In the genomic region with DNA sequence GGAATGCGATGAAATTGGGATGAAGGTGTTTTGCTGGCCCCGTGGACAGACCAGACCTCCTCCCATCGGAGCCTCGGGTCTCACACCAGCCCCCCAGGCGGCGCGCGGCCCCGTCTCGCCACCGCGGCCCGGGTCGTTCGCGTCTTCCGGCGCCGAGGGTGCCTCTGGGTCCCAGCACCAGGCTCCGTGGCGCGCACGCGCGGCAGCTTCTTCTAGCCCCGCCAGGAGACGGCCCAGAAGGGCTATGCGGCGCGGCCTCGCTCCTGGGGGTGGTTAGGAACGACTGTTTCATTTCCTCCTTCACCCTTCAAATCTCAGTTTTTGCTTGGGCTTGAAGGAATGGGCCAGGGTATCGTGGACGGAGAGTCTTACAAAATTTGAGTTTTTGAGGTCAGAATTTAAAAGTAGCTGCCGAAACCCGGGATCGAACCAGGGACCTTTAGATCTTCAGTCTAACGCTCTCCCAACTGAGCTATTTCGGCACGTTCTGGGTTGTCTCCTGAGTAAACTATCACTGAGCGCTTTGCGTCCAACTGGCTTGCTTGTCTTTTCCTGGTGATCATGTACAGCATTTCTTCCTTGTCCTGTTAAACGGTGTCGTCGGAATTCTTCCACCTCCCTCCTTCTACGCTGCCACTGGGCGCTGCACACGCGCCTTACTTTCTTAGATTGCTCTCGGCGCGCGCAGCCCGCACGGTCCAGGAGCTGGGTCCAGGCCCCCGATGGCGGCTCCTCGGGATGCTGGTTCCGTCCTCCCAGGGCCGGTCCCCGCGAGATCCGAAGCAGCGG, we compare ENCODE assay signal across 8 cellular contexts. TPM values are rescaled to one million over a fixed set of nuclear protein-coding genes. Genes with fewer than 3 reads are reported as not detected.
DNase-seq lines count a peak whose midpoint lies in the region; ATAC-seq and TF ChIP-seq lines count a peak whose summit lies in the region.

No MANE protein-coding gene starts in this region.

- H3K18ac ChIP-seq in H9 (ENCODE audit: insufficient read length, low read depth, low read length): peak overlapping the region; percentile 87

- H3K9me3 ChIP-seq in ES-I3 (ENCODE audit: control insufficient read depth, insufficient read depth, low read length) (no peaks in the 10 kb centered on the region), H9 (ENCODE audit: control insufficient read depth, low read depth, low read length) (no peaks in the 10 kb centered on the region), neural progenitor cell (ENCODE audit: low read depth) (no peaks in the 10 kb centered on the region), stomach smooth muscle (ENCODE audit: control insufficient read depth in 2 of 2, low read length in 2 of 2) (no peaks in the 10 kb centered on the region)

- peaks cover 2 to 7% of the 10 kb centered on the region in 2 experiments; a peak in 2 of 5 replicates for H3K9me3 Mint-ChIP-seq in H9
- H3K9me3 Mint-ChIP-seq in neural progenitor cell: peaks cover 7% of the 10 kb centered on the region

- no peaks in the 10 kb centered on the region for H3K79me1 ChIP-seq in H9 (ENCODE audit: insufficient read depth, low read depth, low read length, poor library complexity, severe bottlenecking)

- H2AFZ ChIP-seq in H9 (ENCODE audit: low read length) (peak overlapping the region; percentile 76), neural progenitor cell (replicated peaks) (peak overlapping the region; percentile 90)

- peaks cover 44% of the 10 kb centered on the region for H3F3A ChIP-seq in neural progenitor cell (ENCODE audit: low read depth)

- peaks cover 6% of the 10 kb centered on the region for H3K23me2 ChIP-seq in H9 (ENCODE audit: insufficient read length, low read depth, low read length, poor library complexity, severe bottlenecking)

- no peaks in the 10 kb centered on the region for H3K36me3 ChIP-seq in ES-I3 (ENCODE audit: insufficient read depth, low read length)
- no peaks in the 10 kb centered on the region for H3K36me3 ChIP-seq in neural progenitor cell
- H3K36me3 ChIP-seq in stomach smooth muscle (ENCODE audit: control insufficient read depth in 2 of 2, insufficient read depth in 2 of 2, low read length in 2 of 2): no peaks in the 10 kb centered on the region

- H3K4me1 ChIP-seq in ES-I3 (ENCODE audit: insufficient read depth, low read length): peaks cover 10% of the 10 kb centered on the region; the same call in 1 of the 2 replicates
- peaks cover 4% of the 10 kb centered on the region; the same call in 1 of the 2 replicates for H3K4me1 ChIP-seq in H9 (ENCODE audit: insufficient read depth, low read length)
- H3K4me1 ChIP-seq in foreskin keratinocyte: no peaks in the 10 kb centered on the region
- peaks cover 17% of the 10 kb centered on the region for H3K4me1 ChIP-seq in neural progenitor cell
- H3K4me1 ChIP-seq in stomach smooth muscle (ENCODE audit: control insufficient read depth, insufficient read depth, low read length): peaks cover 4% of the 10 kb centered on the region

- H3K27me3 Mint-ChIP-seq in H9 (ENCODE audit: low read depth) (peaks cover 7% of the 10 kb centered on the region), neural progenitor cell (ENCODE audit: insufficient read depth, low read depth) (peaks cover 20% of the 10 kb centered on the region)

- H3K27ac ChIP-seq in H9 (ENCODE audit: insufficient read length, low read depth, low read length) (peak overlapping the region; percentile 56), foreskin keratinocyte (peak overlapping the region; percentile 72), neural progenitor cell (peak overlapping the region; percentile 90), stomach smooth muscle (ENCODE audit: low read length) (peak overlapping the region; percentile 97)

- peak overlapping the region; percentile 60 for H3K4me3 ChIP-seq in neural progenitor cell
- H3K4me3 ChIP-seq in stomach smooth muscle (ENCODE audit: low read length in 2 of 2): peak overlapping the region; percentile 85 to 90

- H3K27ac Mint-ChIP-seq in H9 (peak overlapping the region; percentile 87 to 96 (median 91)), neural progenitor cell (peak overlapping the region; percentile 99)

- H3K23ac ChIP-seq in H9 (ENCODE audit: insufficient read length, low read depth, low read length): no peak overlapping the region

- H2BK20ac ChIP-seq in H9 (ENCODE audit: low read depth, low read length, poor library complexity, severe bottlenecking): no peak overlapping the region

- H3K4me2 ChIP-seq in H9 (ENCODE audit: insufficient read depth, insufficient read length, low read length) (peak overlapping the region; percentile 85), neural progenitor cell (peak overlapping the region; percentile 75)

- H3T11ph ChIP-seq in H9 (ENCODE audit: low read length): no peak overlapping the region

- H2BK120ac ChIP-seq in H9 (ENCODE audit: low read depth, low read length, poor library complexity, severe bottlenecking): no peak overlapping the region

- H2BK12ac ChIP-seq in H9 (ENCODE audit: insufficient read length, low read depth, low read length): peak overlapping the region; percentile 27

- H2AK5ac ChIP-seq in H9 (ENCODE audit: insufficient read length, low read length): no peak overlapping the region

- H3K79me2 ChIP-seq in H9 (ENCODE audit: insufficient read depth, low read length) (no peaks in the 10 kb centered on the region), neural progenitor cell (ENCODE audit: low read depth) (no peaks in the 10 kb centered on the region)

- H3K56ac ChIP-seq in H9 (ENCODE audit: insufficient read length, low read depth, low read length): no peak overlapping the region

- no peak overlapping the region for H2BK5ac ChIP-seq in H9 (ENCODE audit: insufficient read length, low read length)

- H3K4ac ChIP-seq in H9 (ENCODE audit: low read depth, low read length): no peak overlapping the region

- DNase-seq in H9 (peak; percentile 91), M059J (ENCODE audit: low read depth) (peak; percentile 91), SIG-M5 (lab: John Stamatoyannopoulos, UW) (peak; percentile 89), foreskin keratinocyte (peak; percentile 88 to 93), neural progenitor cell (ENCODE audit: low spot score) (peak; percentile 96)
- DNase-seq in activated gamma-delta T cell treated with anti-CD3 and anti-CD28 coated beads, Interleukin-2, amount 50 U/mL, for 16 hours (ENCODE audit: low read depth): peak; percentile 84

- H3K4me1 Mint-ChIP-seq in H9 (peaks cover 26 to 33% of the 10 kb centered on the region in 2 experiments), neural progenitor cell (peaks cover 34% of the 10 kb centered on the region)

- peaks cover 0 to 4% (median 3%) of the 10 kb centered on the region in 3 experiments; a peak in 3 of 7 replicates for H3K36me3 Mint-ChIP-seq in H9 (ENCODE audit: insufficient read depth in 1 of 3, low read depth in 3 of 3)
- H3K36me3 Mint-ChIP-seq in neural progenitor cell: peaks cover 4% of the 10 kb centered on the region

- no peak overlapping the region for H4K8ac ChIP-seq in H9 (replicated peaks; ENCODE audit: insufficient read length, low read depth, low read length)

- H3K27me3 ChIP-seq in H9 (ENCODE audit: insufficient read depth, low read length) (no peaks in the 10 kb centered on the region), foreskin keratinocyte (no peaks in the 10 kb centered on the region), neural progenitor cell (peaks cover 5% of the 10 kb centered on the region), stomach smooth muscle (ENCODE audit: control insufficient read depth in 1 of 2, insufficient read depth in 2 of 2, low read length in 2 of 2) (no peaks in the 10 kb centered on the region)

- H3K9ac ChIP-seq in ES-I3 (ENCODE audit: low read depth, low read length): peak overlapping the region; percentile 81
- H3K9ac ChIP-seq in H9 (ENCODE audit: extremely low read depth, insufficient read length, low read length): peak overlapping the region; percentile 86
- H3K9ac ChIP-seq in neural progenitor cell: peak overlapping the region; percentile 54
- H3K9ac ChIP-seq in stomach smooth muscle (ENCODE audit: low read length in 2 of 2): peak overlapping the region; percentile 88 to 97

- peak overlapping the region; percentile 87 to 89 for H3K4me3 Mint-ChIP-seq in H9
- peak overlapping the region; percentile 92 for H3K4me3 Mint-ChIP-seq in neural progenitor cell

- H2BK15ac ChIP-seq in H9 (ENCODE audit: low read depth, low read length): no peak overlapping the region

- ATAC-seq in foreskin keratinocyte: peak; percentile 87

- H4K91ac ChIP-seq in H9 (ENCODE audit: insufficient read length, low read depth, low read length): no peak overlapping the region

- H4K20me1 ChIP-seq in H9 (ENCODE audit: control insufficient read depth, insufficient read depth, insufficient read length) (no peaks in the 10 kb centered on the region), neural progenitor cell (ENCODE audit: low read depth) (no peaks in the 10 kb centered on the region)

- no CpG with 5 or more reads among the region's 64 CpGs for WGBS in H9 (ENCODE audit: extremely low coverage, insufficient read length, low lambda C conversion rate)

- TF ChIP-seq CTCF in H9 (conservative IDR thresholded peaks at IDR 0.05) (no peak), foreskin keratinocyte (conservative IDR thresholded peaks at IDR 0.05) (peak; percentile 17), neural progenitor cell (IDR thresholded peaks at IDR 0.05) (no peak)

- peak overlapping the region; percentile 94 for H3K14ac ChIP-seq in H9 (ENCODE audit: insufficient read depth, low read length)

- H4K5ac ChIP-seq in H9 (ENCODE audit: insufficient read length, low read depth, low read length): no peak overlapping the region

RNA-seq across cellular contexts. Expression of a gene that starts 46.5 kb away (rescaled TPM):
- 10.4 and 13.9 TPM in 2 replicates for total RNA-seq in H9 (2021)
- total RNA-seq in M059J (2014; rRNA removed; shearing (Covaris generic)): 13.1 and 15.2 TPM in 2 replicates
- total RNA-seq in foreskin keratinocyte: 12.4 and 12.7 TPM in 2 replicates
- 6.5 and 7.8 TPM in 2 replicates for polyA plus RNA-seq in foreskin keratinocyte
- 24.3 and 41.2 TPM in 2 replicates for total RNA-seq in neural progenitor cell (ENCODE audit: low replicate concordance)

RNA-seq across cellular contexts. Expression of a gene that starts 52.2 kb away (rescaled TPM):
- total RNA-seq in H9 (2021) (5.1 and 5.5 TPM in 2 replicates), foreskin keratinocyte (16.4 and 17.0 TPM in 2 replicates), neural progenitor cell (ENCODE audit: low replicate concordance) (9.7 and 16.5 TPM in 2 replicates)
- total RNA-seq in M059J (2014; rRNA removed; shearing (Covaris generic)): 10.7 and 13.9 TPM in 2 replicates
- 3.7 and 4.7 TPM in 2 replicates for polyA plus RNA-seq in foreskin keratinocyte

Comparison
In these comparisons a context has a peak if more than half of its experiments do, and no peak if none do; other contexts are left out.
1. Peak in every context shown above with its lines: DNase-seq, ATAC-seq, H3K4me3 ChIP-seq and H3K27ac ChIP-seq.